In the genomic region with DNA sequence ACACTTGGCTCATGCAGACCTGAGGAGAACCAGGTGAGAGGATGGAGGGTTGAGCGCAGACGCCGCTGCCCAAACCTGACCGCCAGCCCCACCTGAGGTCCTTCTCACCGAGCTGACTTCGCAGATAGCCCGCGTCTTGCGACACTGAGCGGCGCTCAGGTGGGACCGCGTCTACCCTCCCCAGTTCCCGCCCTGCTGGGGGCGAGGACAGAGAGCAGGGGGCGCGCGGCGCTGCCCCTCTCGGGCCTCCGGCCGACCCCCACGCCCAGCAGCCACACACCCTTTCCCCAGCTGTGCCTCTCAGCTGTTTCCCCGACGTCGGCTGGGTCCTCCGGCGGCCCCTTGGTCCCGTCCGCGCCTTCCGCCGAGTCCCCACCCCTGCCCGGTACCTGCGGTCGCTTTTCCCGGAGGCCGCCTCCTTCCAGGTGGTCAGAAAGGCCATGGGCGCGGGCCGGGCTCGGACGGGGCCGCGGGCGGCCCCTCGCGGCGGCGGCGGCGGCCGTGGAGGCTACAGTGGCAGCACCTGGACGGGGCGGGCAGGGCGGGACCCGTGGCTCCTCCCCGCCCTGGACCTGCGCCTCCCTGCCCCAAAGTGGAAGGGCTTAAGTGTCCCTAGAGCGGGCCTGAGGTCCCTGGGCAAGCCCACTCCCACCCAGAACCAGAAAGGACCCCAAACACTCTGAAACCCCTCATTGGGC, we compare ENCODE assay signal across 8 cellular contexts. TPM values are rescaled to one million over a fixed set of nuclear protein-coding genes. Genes with fewer than 3 reads are reported as not detected.
DNase-seq lines count a peak whose midpoint lies in the region; ATAC-seq and TF ChIP-seq lines count a peak whose summit lies in the region.

No MANE protein-coding gene starts in this region.

- intact Hi-C loops in psoas muscle (cut with DNase I) = no loop called here

- no peak overlapping the region for H3K27ac ChIP-seq in RWPE1
- no peak overlapping the region for H3K27ac ChIP-seq in cardiac muscle cell
- H3K27ac ChIP-seq in psoas muscle = no peak overlapping the region

- CTCF ChIA-PET in RWPE1 (lab: Yijun Ruan, JAX) = interaction anchor here (0.6 to 1.0 kb wide), 4 partner anchors 27 to 114 kb away, joined by 3 read pairs; no protein-coding TSS in a partner anchor

- H3K9me3 ChIP-seq in cardiac muscle cell (ENCODE audit: low read depth) = no peaks in the 10 kb centered on the region
- H3K9me3 ChIP-seq in psoas muscle = no peaks in the 10 kb centered on the region

- H3K4me1 ChIP-seq in cardiac muscle cell (ENCODE audit: low read depth) (peaks cover 7% of the 10 kb centered on the region), psoas muscle (peaks cover 9% of the 10 kb centered on the region)

- H3K27me3 ChIP-seq in cardiac muscle cell (peaks cover 36% of the 10 kb centered on the region), psoas muscle (ENCODE audit: insufficient read depth in 3 of 3, low read length in 2 of 3) (peaks cover 0 to 17% (median 5%) of the 10 kb centered on the region in 3 donors)

- peak; percentile 19 for TF ChIP-seq CTCF in GM13977 (IDR thresholded peaks at IDR 0.05; ENCODE audit: extremely low read depth, insufficient read depth, missing control alignments)
- 0 out of 2 replicates have a peak, but pooled peaks have one; percentile 8 for TF ChIP-seq CTCF in RWPE1 (conservative IDR thresholded peaks at IDR 0.05; ENCODE audit: low read depth)
- TF ChIP-seq CTCF in cardiac muscle cell (IDR thresholded peaks at IDR 0.05; ENCODE audit: low read depth, low read length) = no peak
- TF ChIP-seq CTCF in psoas muscle (IDR thresholded peaks at IDR 0.05) = no peak

- DNase-seq in GM13977 (ENCODE audit: low spot score) (no peak), RWPE1 (ENCODE audit: low spot score) (peak; percentile 45), cardiac muscle cell (ENCODE audit: low read depth in 1 of 2, low spot score in 1 of 2) (peak in 1 of 2 donors; percentile 46), psoas muscle (no peak)
- no peak for DNase-seq in stimulated activated CD4-positive, alpha-beta T cell treated with anti-CD3 and anti-CD28 coated beads, Interleukin-2, amount 100 ng/mL, for 48 hours
- no peak for DNase-seq in effector CD8-positive, alpha-beta T cell (lab: John Stamatoyannopoulos, UW)
- no peak for DNase-seq in activated CD4-positive, alpha-beta T cell treated with anti-CD3 and anti-CD28 coated beads for 1 hour

- 5 to 7% (median 6%) methylated on average over 35 to 60 of the region's 60 CpGs for WGBS in psoas muscle, 3 donors

- in situ Hi-C loops in GM13977 (cut with MboI; ENCODE audit: low pct_unique_long_range_greater_than_20kb, low sequenced_read_pairs, unreplicated experiment) = no loop called here

- H3K36me3 ChIP-seq in cardiac muscle cell = no peaks in the 10 kb centered on the region
- no peaks in the 10 kb centered on the region for H3K36me3 ChIP-seq in psoas muscle (ENCODE audit: insufficient read depth in 1 of 2, low read depth in 1 of 2)

- peak; percentile 34 to 65 (median 52) for ATAC-seq in psoas muscle
- no peak for ATAC-seq in HG03095 (IDR thresholded peaks at IDR 0.05; ENCODE audit: unreplicated experiment)

- H3K4me3 ChIP-seq in cardiac muscle cell = peak overlapping the region; percentile 20
- H3K4me3 ChIP-seq in psoas muscle = peak overlapping the region; percentile 18

- POLR2A ChIA-PET in RWPE1 (lab: Yijun Ruan, JAX; ENCODE audit: low non-redundant PET) = no interaction called here

RNA-seq across cellular contexts. Expression of a gene that starts 14.4 kb away (rescaled TPM):
- total RNA-seq in cardiac muscle cell = 13.5 and 15.6 TPM in 2 replicates
- 8.1 and 11.4 TPM in 2 replicates for polyA plus RNA-seq in cardiac muscle cell
- total RNA-seq in psoas muscle = 10 to 100 TPM in 1 of 4 donors, 1 to 10 TPM in 3; 6.0 to 12.4 (median 6.9) TPM
- 1 to 10 TPM in 1 of 3 donors, under 1 TPM in 2; 0.48 to 3.2 (median 0.78) TPM for polyA plus RNA-seq in psoas muscle

Comparison
In these comparisons a context has a peak if more than half of its experiments do, and no peak if none do; other contexts are left out.
1. CTCF ChIP-seq: peak in GM13977 (single experiment) and RWPE1 (single experiment); none in cardiac muscle cell (single experiment) and psoas muscle (single experiment).